In the genomic region with DNA sequence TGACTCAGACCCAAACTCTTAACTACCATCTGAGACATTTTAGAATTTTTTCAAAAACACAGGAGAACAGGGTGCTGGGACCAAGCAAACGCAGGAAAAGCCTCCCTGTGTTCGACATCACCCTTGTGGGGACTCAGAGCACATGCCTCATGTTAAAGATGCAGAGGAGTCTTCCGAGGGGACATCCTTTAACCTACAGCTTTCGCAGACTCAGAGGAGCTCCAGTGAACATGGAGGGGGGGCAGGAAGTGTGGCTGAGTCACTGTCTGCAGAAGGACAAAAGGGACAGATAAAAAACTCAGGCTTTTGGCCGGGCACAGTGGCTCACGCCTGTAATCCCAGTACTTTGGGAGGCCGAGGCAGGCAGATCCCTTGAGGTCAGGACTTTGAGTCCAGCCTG, we compare ENCODE assay signal across 14 cellular contexts. TPM values are rescaled to one million over a fixed set of nuclear protein-coding genes. Genes with fewer than 3 reads are reported as not detected.
A peak's percentile ranks its signal among the peaks of the same experiment; 100 is the strongest.
DNase-seq lines count a peak whose midpoint lies in the region; ATAC-seq and TF ChIP-seq lines count a peak whose summit lies in the region.
"Had no signal": no experiment of that assay in that cellular context is flagged by ENCODE, and none has a peak within 500 bp of the region (broad histone marks: within the 10 kb centered on the region; RNA-seq: fewer than 3 reads in every experiment).

No MANE protein-coding gene starts in this region.

- no peak for DNase-seq in activated T-cell treated with anti-CD3 and anti-CD28 coated beads, Interleukin-2, amount 50 U/mL, for 24 hours
- DNase-seq in activated T-cell treated with anti-CD3 and anti-CD28 coated beads, Interleukin-2, amount 50 U/mL, for 1 hour = no peak
- peak in 1 of 2 donors; percentile 51 for DNase-seq in stimulated activated effector memory CD8-positive, alpha-beta T cell treated with anti-CD3 and anti-CD28 coated beads, Interleukin-12 subunit alpha, Interleukin-12 subunit beta, amount 100 ng/mL, for 72 hours (ENCODE audit: low spot score in 2 of 2)
- DNase-seq in activated effector memory CD4-positive, alpha-beta T cell treated with Interleukin-2 at 50 U/mL for 16 hours = no peak
- DNase-seq in NCI-H2029 treated with DMSO at 0.1 percent for 48 hours (lab: John Stamatoyannopoulos, UW) = no peak
- DNase-seq in GM20000 (ENCODE audit: low spot score) = no peak
- DNase-seq: activated CD4-positive, alpha-beta T cell treated with anti-CD3 and anti-CD28 coated beads for 4 hours; activated naive CD4-positive, alpha-beta T cell treated with anti-CD3 and anti-CD28 coated beads, Interleukin-2, amount 50 U/mL, for 16 hours; NCI-H146; NCI-H748 treated with DMSO at 0.1 percent for 48 hours had no signal

- no peak overlapping the region for H3K4me3 Mint-ChIP-seq in activated T-cell treated with anti-CD3 and anti-CD28 coated beads, Interleukin-2, amount 50 U/mL, for 24 hours
- H3K4me3 Mint-ChIP-seq in brain = no peak overlapping the region
- H3K4me3 Mint-ChIP-seq in stimulated activated effector memory CD8-positive, alpha-beta T cell treated with anti-CD3 and anti-CD28 coated beads, Interleukin-12 subunit alpha, Interleukin-12 subunit beta, amount 100 ng/mL, for 72 hours = no peak overlapping the region
- H3K4me3 Mint-ChIP-seq: stimulated activated memory B cell treated with anti-CD40 and anti-IgM and Interleukin-4, amounts not matched to agents 10 μg/mL and 1 μg/mL and 100 μg/mL, for 72 hours had no signal

- H3F3A ChIP-seq in OCI-LY1 (ENCODE audit: insufficient read depth, low read length) = no peaks in the 10 kb centered on the region

- H3K4me1 ChIP-seq in OCI-LY1 (ENCODE audit: insufficient read depth, low read length, severe bottlenecking) = peaks cover 98% of the 10 kb centered on the region

- TF ChIP-seq CTCF in OCI-LY1 (IDR thresholded peaks at IDR 0.05; ENCODE audit: low read length) (no peak), brain (conservative IDR thresholded peaks at IDR 0.05) (no peak), GM20000 (IDR thresholded peaks at IDR 0.05; ENCODE audit: extremely low read depth, missing control alignments) (no peak)

- H3K36me3 ChIP-seq in OCI-LY1 (ENCODE audit: insufficient read depth, low read length) = peaks cover 82% of the 10 kb centered on the region

- H3K27ac Mint-ChIP-seq in activated T-cell treated with anti-CD3 and anti-CD28 coated beads, Interleukin-2, amount 50 U/mL, for 24 hours = peak overlapping the region; percentile 47
- peak overlapping the region in 4 of 5 experiments; percentile 11 to 89 (median 49) for H3K27ac Mint-ChIP-seq in brain
- H3K27ac Mint-ChIP-seq in stimulated activated effector memory CD8-positive, alpha-beta T cell treated with anti-CD3 and anti-CD28 coated beads, Interleukin-12 subunit alpha, Interleukin-12 subunit beta, amount 100 ng/mL, for 72 hours = no peak overlapping the region
- H3K27ac Mint-ChIP-seq: stimulated activated memory B cell treated with anti-CD40 and anti-IgM and Interleukin-4, amounts not matched to agents 10 μg/mL and 1 μg/mL and 100 μg/mL, for 72 hours had no signal

- H3K27ac ChIP-seq in OCI-LY1 (ENCODE audit: low read depth, low read length, poor library complexity, severe bottlenecking) = peak overlapping the region; percentile 76

- H3K9ac ChIP-seq in OCI-LY1 (ENCODE audit: low read length) = peak overlapping the region; percentile 37; the same call in 1 of the 2 replicates

- H3K9me2 ChIP-seq in OCI-LY1 (ENCODE audit: low read depth, low read length) = no peaks in the 10 kb centered on the region

- H3K27me3 ChIP-seq in OCI-LY1 (ENCODE audit: insufficient read depth, low read length) = no peaks in the 10 kb centered on the region

- H3K4me2 ChIP-seq in OCI-LY1 (ENCODE audit: low read length) = peak overlapping the region; percentile 53

- H3K9me3 ChIP-seq in OCI-LY1 (ENCODE audit: low read length) = no peaks in the 10 kb centered on the region

- peaks cover 56% of the 10 kb centered on the region for H3K27me3 Mint-ChIP-seq in activated T-cell treated with anti-CD3 and anti-CD28 coated beads, Interleukin-2, amount 50 U/mL, for 24 hours
- no peaks in the 10 kb centered on the region for H3K27me3 Mint-ChIP-seq in brain

- peaks cover 98% of the 10 kb centered on the region for H3K79me2 ChIP-seq in OCI-LY1 (ENCODE audit: insufficient read depth, low read length)

- no peaks in the 10 kb centered on the region for H3K36me3 Mint-ChIP-seq in activated T-cell treated with anti-CD3 and anti-CD28 coated beads, Interleukin-2, amount 50 U/mL, for 24 hours (ENCODE audit: low read depth)
- peaks cover 12% of the 10 kb centered on the region for H3K36me3 Mint-ChIP-seq in brain
- no peaks in the 10 kb centered on the region for H3K36me3 Mint-ChIP-seq in stimulated activated effector memory CD8-positive, alpha-beta T cell treated with anti-CD3 and anti-CD28 coated beads, Interleukin-12 subunit alpha, Interleukin-12 subunit beta, amount 100 ng/mL, for 72 hours
- H3K36me3 Mint-ChIP-seq: stimulated activated memory B cell treated with anti-CD40 and anti-IgM and Interleukin-4, amounts not matched to agents 10 μg/mL and 1 μg/mL and 100 μg/mL, for 72 hours had no signal

- peak overlapping the region; percentile 32 for H3K4me3 ChIP-seq in OCI-LY1 (ENCODE audit: low read depth, low read length, poor library complexity, severe bottlenecking)

- H3K4me1 Mint-ChIP-seq in activated T-cell treated with anti-CD3 and anti-CD28 coated beads, Interleukin-2, amount 50 U/mL, for 24 hours (ENCODE audit: low read depth) = peaks cover 9% of the 10 kb centered on the region
- H3K4me1 Mint-ChIP-seq in brain = peaks cover 63% of the 10 kb centered on the region
- H3K4me1 Mint-ChIP-seq in stimulated activated effector memory CD8-positive, alpha-beta T cell treated with anti-CD3 and anti-CD28 coated beads, Interleukin-12 subunit alpha, Interleukin-12 subunit beta, amount 100 ng/mL, for 72 hours = peaks cover 5% of the 10 kb centered on the region
- H3K4me1 Mint-ChIP-seq: stimulated activated memory B cell treated with anti-CD40 and anti-IgM and Interleukin-4, amounts not matched to agents 10 μg/mL and 1 μg/mL and 100 μg/mL, for 72 hours had no signal

- H4K20me1 ChIP-seq in OCI-LY1 (ENCODE audit: insufficient read depth, low read length) = no peaks in the 10 kb centered on the region

- no peaks in the 10 kb centered on the region for H3K9me3 Mint-ChIP-seq in activated T-cell treated with anti-CD3 and anti-CD28 coated beads, Interleukin-2, amount 50 U/mL, for 24 hours
- H3K9me3 Mint-ChIP-seq in brain = peaks cover 0 to 10% (median 3%) of the 10 kb centered on the region in 5 experiments
- H3K9me3 Mint-ChIP-seq in stimulated activated effector memory CD8-positive, alpha-beta T cell treated with anti-CD3 and anti-CD28 coated beads, Interleukin-12 subunit alpha, Interleukin-12 subunit beta, amount 100 ng/mL, for 72 hours = no peaks in the 10 kb centered on the region

- ATAC-seq in stimulated activated effector memory CD8-positive, alpha-beta T cell treated with anti-CD3 and anti-CD28 coated beads, Interleukin-12 subunit alpha, Interleukin-12 subunit beta, amount 100 ng/mL, for 72 hours = peak; percentile 36
- ATAC-seq: SK-N-SH treated with all-trans-retinoic acid at 6 μM for 48 hours had no signal

- H2AFZ ChIP-seq in OCI-LY1 (ENCODE audit: low read length) = no peak overlapping the region

RNA-seq across cellular contexts. Expression of a gene that starts 15.1 kb away (rescaled TPM):
- polyA plus RNA-seq in brain (ENCODE audit: insufficient read depth, low read depth, low replicate concordance) = 24.9 TPM
